8 cellular contexts compared by ENCODE assay signal in the genomic region with DNA sequence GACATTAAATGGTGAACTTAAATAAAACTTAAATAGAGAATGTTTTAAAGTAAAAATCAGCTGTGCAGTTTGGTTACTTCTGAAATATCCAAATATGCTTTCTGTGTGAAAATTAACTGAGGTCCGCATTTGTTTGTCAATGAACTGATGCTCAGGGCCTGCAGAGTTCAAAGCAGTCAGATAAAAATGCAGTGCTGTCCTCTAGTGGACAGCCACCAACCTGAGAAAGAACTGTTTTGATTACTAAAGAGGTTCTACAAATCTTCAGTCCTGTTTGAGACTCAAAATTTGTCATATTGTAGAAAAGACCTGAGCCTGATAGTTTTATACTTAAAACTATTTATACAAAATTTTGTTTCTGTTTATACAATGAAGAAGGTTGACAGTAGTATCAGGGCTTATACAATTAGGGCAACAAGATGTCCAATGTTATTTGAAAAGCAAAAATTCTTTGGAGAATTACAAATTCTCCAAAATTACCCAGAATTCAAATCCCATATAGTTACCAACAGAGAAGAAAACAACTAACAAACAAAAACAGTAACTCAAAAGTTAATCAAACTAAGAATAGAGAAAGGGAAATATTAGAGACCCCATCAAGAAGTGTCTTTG.
DNase-seq lines count a peak whose midpoint lies in the region; ATAC-seq and TF ChIP-seq lines count a peak whose summit lies in the region.

No MANE protein-coding gene starts in this region.

- H3K36me3 ChIP-seq in OCI-LY7 (ENCODE audit: insufficient read depth, low read length) (no peaks in the 10 kb centered on the region), endodermal cell (ENCODE audit: control insufficient read depth, insufficient read depth, low read length) (peaks cover 8% of the 10 kb centered on the region)

- no peak overlapping the region for H2AFZ ChIP-seq in OCI-LY7 (ENCODE audit: low read length)

- no peak for ATAC-seq in stimulated activated naive CD8-positive, alpha-beta T cell treated with anti-CD3 and anti-CD28 coated beads, Interleukin-15, amount 100 ng/mL, for 72 hours

- H4K20me1 ChIP-seq in OCI-LY7 (ENCODE audit: insufficient read depth, low read length), result no peaks in the 10 kb centered on the region

- no peak overlapping the region for H3K4me3 Mint-ChIP-seq in endodermal cell
- H3K4me3 Mint-ChIP-seq in neural crest cell, result no peak overlapping the region
- H3K4me3 Mint-ChIP-seq in stimulated activated naive CD8-positive, alpha-beta T cell treated with anti-CD3 and anti-CD28 coated beads, Interleukin-15, amount 100 ng/mL, for 72 hours, result no peak overlapping the region

- no peaks in the 10 kb centered on the region for H3K9me2 ChIP-seq in OCI-LY7 (ENCODE audit: insufficient read depth, low read length)

- H3K4me2 ChIP-seq in OCI-LY7 (ENCODE audit: low read length), result no peak overlapping the region

- H3K27me3 ChIP-seq in endodermal cell (ENCODE audit: control insufficient read depth, insufficient read depth, low read length, poor library complexity, severe bottlenecking), result peaks cover 4% of the 10 kb centered on the region

- WGBS in endodermal cell (ENCODE audit: insufficient coverage in 1 of 2, insufficient read length in 1 of 2), 2 experiments, result 25 to 40% methylated on average over 1 of the region's 1 CpG

- no peak overlapping the region for H3K27ac ChIP-seq in OCI-LY7 (ENCODE audit: low read depth, low read length, poor library complexity, severe bottlenecking)
- no peak overlapping the region for H3K27ac ChIP-seq in endodermal cell (ENCODE audit: low read depth, low read length)

- CTCF ChIA-PET in OCI-LY7 (lab: Charles Lee; ENCODE audit: unreplicated experiment), result no interaction called here

- H3K4me1 ChIP-seq in OCI-LY7 (ENCODE audit: insufficient read depth, low read length, poor library complexity, severe bottlenecking) (no peaks in the 10 kb centered on the region), endodermal cell (ENCODE audit: control insufficient read depth, insufficient read depth, low read length) (no peaks in the 10 kb centered on the region)

- H3K79me2 ChIP-seq in OCI-LY7 (ENCODE audit: insufficient read depth, low read depth, low read length), result no peaks in the 10 kb centered on the region

- H3K4me3 ChIP-seq in OCI-LY7 (ENCODE audit: low read depth, low read length, poor library complexity, severe bottlenecking) (no peak overlapping the region), endodermal cell (ENCODE audit: low read length) (no peak overlapping the region)

- POLR2A ChIA-PET in OCI-LY7 (lab: Charles Lee), result no interaction called here

- H3K9me3 ChIP-seq in OCI-LY7 (ENCODE audit: low read length), result no peaks in the 10 kb centered on the region
- H3K9me3 ChIP-seq in endodermal cell (ENCODE audit: control insufficient read depth, low read length), result peaks cover 8% of the 10 kb centered on the region

- H3K9me3 Mint-ChIP-seq in endodermal cell, result no peaks in the 10 kb centered on the region
- no peaks in the 10 kb centered on the region for H3K9me3 Mint-ChIP-seq in neural crest cell
- H3K9me3 Mint-ChIP-seq in stimulated activated naive CD8-positive, alpha-beta T cell treated with anti-CD3 and anti-CD28 coated beads, Interleukin-15, amount 100 ng/mL, for 72 hours, result no peaks in the 10 kb centered on the region

- H3K36me3 Mint-ChIP-seq in endodermal cell (ENCODE audit: low read depth) (peaks cover 2% of the 10 kb centered on the region), neural crest cell (ENCODE audit: low read depth) (no peaks in the 10 kb centered on the region)

- peaks cover 10% of the 10 kb centered on the region for H3K27me3 Mint-ChIP-seq in endodermal cell (ENCODE audit: insufficient read depth)
- peaks cover 12% of the 10 kb centered on the region for H3K27me3 Mint-ChIP-seq in neural crest cell (ENCODE audit: low read depth)
- no peaks in the 10 kb centered on the region for H3K27me3 Mint-ChIP-seq in stimulated activated naive CD8-positive, alpha-beta T cell treated with anti-CD3 and anti-CD28 coated beads, Interleukin-15, amount 100 ng/mL, for 72 hours

- H3K27ac Mint-ChIP-seq in endodermal cell (no peak overlapping the region), neural crest cell (ENCODE audit: unreplicated experiment) (no peak overlapping the region)
- H3K27ac Mint-ChIP-seq in stimulated activated naive CD8-positive, alpha-beta T cell treated with anti-CD3 and anti-CD28 coated beads, Interleukin-15, amount 100 ng/mL, for 72 hours, result peak overlapping the region in 1 of 2 donors; percentile 52

- TF ChIP-seq CTCF in OCI-LY7 (conservative IDR thresholded peaks at IDR 0.05; ENCODE audit: low read length), result peak; percentile 89
- peak; percentile 91 for TF ChIP-seq CTCF in endodermal cell (conservative IDR thresholded peaks at IDR 0.05)
- TF ChIP-seq CTCF in neural crest cell (conservative IDR thresholded peaks at IDR 0.05), result peak; percentile 89

- intact Hi-C loops in OCI-LY7 (cut with micrococcal nuclease; ENCODE audit: unreplicated experiment), result loop anchor here (5.0 kb wide), 1 partner anchor 154 kb away; no protein-coding TSS in a partner anchor

- peaks cover 8% of the 10 kb centered on the region for H3K4me1 Mint-ChIP-seq in endodermal cell
- peaks cover 36% of the 10 kb centered on the region for H3K4me1 Mint-ChIP-seq in neural crest cell
- H3K4me1 Mint-ChIP-seq in stimulated activated naive CD8-positive, alpha-beta T cell treated with anti-CD3 and anti-CD28 coated beads, Interleukin-15, amount 100 ng/mL, for 72 hours, result no peaks in the 10 kb centered on the region

- in situ Hi-C loops in Caki2 (cut with HindIII; ENCODE audit: low pct_unique_long_range_greater_than_20kb, low sequenced_read_pairs), result no loop called here

- DNase-seq in Caki2 (ENCODE audit: low read depth) (peak; percentile 21), HS-27A (ENCODE audit: low read depth) (peak; percentile 1), OCI-LY7 (ENCODE audit: low spot score) (peak; percentile 31), endodermal cell (no peak), neural crest cell (ENCODE audit: low read depth, low spot score) (no peak)
- DNase-seq in activated CD4-positive, CD25-positive, alpha-beta regulatory T cell treated with anti-CD3 and anti-CD28 coated beads, Interleukin-2, amount 50 U/mL, for 72 hours, result no peak
- no peak for DNase-seq in effector CD4-positive, alpha-beta T cell
- no peak for DNase-seq in stimulated activated naive CD8-positive, alpha-beta T cell treated with anti-CD3 and anti-CD28 coated beads, Interleukin-15, amount 100 ng/mL, for 72 hours

- no TSS peak for BruUV-seq in OCI-LY7 (replicated peaks; lab: Mats Ljungman, UMichigan)

- no peak overlapping the region for H3K9ac ChIP-seq in endodermal cell (ENCODE audit: extremely low read depth, low read length, poor library complexity, severe bottlenecking)

Comparison
In these comparisons a context has a peak if more than half of its experiments do, and no peak if none do; other contexts are left out.
1. DNase-seq: peak in Caki2 (single experiment), HS-27A (single experiment) and OCI-LY7 (single experiment); none in endodermal cell (single experiment), neural crest cell (single experiment), activated CD4-positive, CD25-positive, alpha-beta regulatory T cell treated with anti-CD3 and anti-CD28 coated beads, Interleukin-2, amount 50 U/mL, for 72 hours (single experiment), effector CD4-positive, alpha-beta T cell (single experiment) and stimulated activated naive CD8-positive, alpha-beta T cell treated with anti-CD3 and anti-CD28 coated beads, Interleukin-15, amount 100 ng/mL, for 72 hours (0 of 2).
2. Peak in every context shown above with its lines, with median percentiles within 50 percentile points of each other: CTCF ChIP-seq.